13 cellular contexts compared by ENCODE assay signal in genomic region chr14:51922624-51923023, GRCh38.
A peak's percentile ranks its signal among the peaks of the same experiment; 100 is the strongest.
DNase-seq lines count a peak whose midpoint lies in the region; ATAC-seq and TF ChIP-seq lines count a peak whose summit lies in the region.
"Had no signal": no experiment of that assay in that cellular context is flagged by ENCODE, and none has a peak within 500 bp of the region (broad histone marks: within the 10 kb centered on the region; RNA-seq: fewer than 3 reads in every experiment).

No MANE protein-coding gene starts in this region.

- H2BK5ac ChIP-seq in H9 (ENCODE audit: insufficient read length, low read length), result no peak overlapping the region

- no peak overlapping the region for H2AK5ac ChIP-seq in H9 (ENCODE audit: insufficient read length, low read length)

- no peak overlapping the region for H4K5ac ChIP-seq in H9 (ENCODE audit: insufficient read length, low read depth, low read length)

- H3K79me1 ChIP-seq in H9 (ENCODE audit: insufficient read depth, low read depth, low read length, poor library complexity, severe bottlenecking), result no peaks in the 10 kb centered on the region

- H3K9me3 Mint-ChIP-seq in H9, result no peaks in the 10 kb centered on the region
- no peaks in the 10 kb centered on the region for H3K9me3 Mint-ChIP-seq in activated CD4-positive, alpha-beta T cell treated with anti-CD3 and anti-CD28 coated beads, Interleukin-2, amount 10 ng/mL, durations not matched to agents 24 days and 14 days

- no peaks in the 10 kb centered on the region; a peak in 1 of 7 replicates for H3K36me3 Mint-ChIP-seq in H9 (ENCODE audit: insufficient read depth in 1 of 3, low read depth in 3 of 3)
- H3K36me3 Mint-ChIP-seq in activated CD4-positive, alpha-beta T cell treated with anti-CD3 and anti-CD28 coated beads, Interleukin-2, amount 10 ng/mL, durations not matched to agents 24 days and 14 days (ENCODE audit: low read depth), result peaks cover 30% of the 10 kb centered on the region

- no peaks in the 10 kb centered on the region for H3K36me3 ChIP-seq in smooth muscle cell (ENCODE audit: low read depth)

- no peak overlapping the region for H3K9ac ChIP-seq in H9 (ENCODE audit: extremely low read depth, insufficient read length, low read length)
- H3K9ac ChIP-seq in smooth muscle cell (ENCODE audit: low read depth), result peak overlapping the region; percentile 49

- peaks cover 13% of the 10 kb centered on the region for H3F3A ChIP-seq in smooth muscle cell (ENCODE audit: low read depth)

- no peaks in the 10 kb centered on the region for H3K27me3 Mint-ChIP-seq in H9 (ENCODE audit: low read depth)
- no peaks in the 10 kb centered on the region for H3K27me3 Mint-ChIP-seq in activated CD4-positive, alpha-beta T cell treated with anti-CD3 and anti-CD28 coated beads, Interleukin-2, amount 10 ng/mL, durations not matched to agents 24 days and 14 days

- no peak overlapping the region for H2BK20ac ChIP-seq in H9 (ENCODE audit: low read depth, low read length, poor library complexity, severe bottlenecking)

- no peak for TF ChIP-seq CTCF in H9 (conservative IDR thresholded peaks at IDR 0.05)
- no peak for TF ChIP-seq CTCF in smooth muscle cell (IDR thresholded peaks at IDR 0.05; ENCODE audit: borderline replicate concordance, insufficient read depth, poor library complexity, severe bottlenecking)

- no peak overlapping the region for H3K18ac ChIP-seq in H9 (ENCODE audit: insufficient read length, low read depth, low read length)

- H3K4me3 ChIP-seq in smooth muscle cell, result peak overlapping the region; percentile 26

- H3K14ac ChIP-seq in H9 (ENCODE audit: insufficient read depth, low read length), result no peak overlapping the region

- no peaks in the 10 kb centered on the region for H4K20me1 ChIP-seq in H9 (ENCODE audit: control insufficient read depth, insufficient read depth, insufficient read length)
- H4K20me1 ChIP-seq in smooth muscle cell (ENCODE audit: low read depth), result no peaks in the 10 kb centered on the region

- H2BK12ac ChIP-seq in H9 (ENCODE audit: insufficient read length, low read depth, low read length), result no peak overlapping the region

- no peak overlapping the region for H3T11ph ChIP-seq in H9 (ENCODE audit: low read length)

- H3K79me2 ChIP-seq in H9 (ENCODE audit: insufficient read depth, low read length) (no peaks in the 10 kb centered on the region), smooth muscle cell (ENCODE audit: low read depth) (peaks cover 29% of the 10 kb centered on the region)

- peaks cover 8 to 10% of the 10 kb centered on the region in 2 experiments for H3K4me1 Mint-ChIP-seq in H9
- H3K4me1 Mint-ChIP-seq in activated CD4-positive, alpha-beta T cell treated with anti-CD3 and anti-CD28 coated beads, Interleukin-2, amount 10 ng/mL, durations not matched to agents 24 days and 14 days, result peaks cover 13% of the 10 kb centered on the region

- H3K9me3 ChIP-seq in H9 (ENCODE audit: control insufficient read depth, low read depth, low read length) (no peaks in the 10 kb centered on the region), smooth muscle cell (replicated peaks; ENCODE audit: low read depth) (no peaks in the 10 kb centered on the region)

- intact Hi-C loops in activated CD4-positive, alpha-beta T cell treated with anti-CD3 and anti-CD28 coated beads, Interleukin-2, amount 10 ng/mL, durations not matched to agents 24 days and 14 days (cut with micrococcal nuclease), result no loop called here

- H2AFZ ChIP-seq in H9 (ENCODE audit: low read length) (no peak overlapping the region), smooth muscle cell (ENCODE audit: low read depth) (peak overlapping the region; percentile 34)

- H4K8ac ChIP-seq in H9 (replicated peaks; ENCODE audit: insufficient read length, low read depth, low read length), result no peak overlapping the region

- no peak for DNase-seq in H9
- DNase-seq in dermis blood vessel endothelial cell, result peak; percentile 7
- DNase-seq in inferior parietal cortex (ENCODE audit: extremely low spot score), result peak; percentile 9
- peak; percentile 5 for DNase-seq in smooth muscle cell (lab: John Stamatoyannopoulos, UW; ENCODE audit: unreplicated experiment)
- DNase-seq in activated CD4-positive, alpha-beta T cell treated with anti-CD3 and anti-CD28 coated beads, Interleukin-2, amount 10 ng/mL, durations not matched to agents 24 days and 14 days, result no peak
- no peak for DNase-seq in SKM-1 (lab: John Stamatoyannopoulos, UW; ENCODE audit: unreplicated experiment)
- DNase-seq in NCI-H82 (lab: John Stamatoyannopoulos, UW), result no peak
- DNase-seq: activated CD8-positive, alpha-beta memory T cell treated with anti-CD3 and anti-CD28 coated beads, Interleukin-2, amount 50 U/mL, for 4 hours; NCI-H2107; OCI-M1; stimulated activated CD4-positive, alpha-beta T cell treated with anti-CD3 and anti-CD28 coated beads, Interleukin-2, amount 100 ng/mL, for 24 hours; T1000 had no signal

- no peaks in the 10 kb centered on the region for H3K23me2 ChIP-seq in H9 (ENCODE audit: insufficient read length, low read depth, low read length, poor library complexity, severe bottlenecking)

- no peak overlapping the region for H2BK120ac ChIP-seq in H9 (ENCODE audit: low read depth, low read length, poor library complexity, severe bottlenecking)

- H3K56ac ChIP-seq in H9 (ENCODE audit: insufficient read length, low read depth, low read length), result no peak overlapping the region

- no CpG with 5 or more reads among the region's 6 CpGs for WGBS in H9 (ENCODE audit: extremely low coverage, insufficient read length, low lambda C conversion rate)
- WGBS in smooth muscle cell (ENCODE audit: low lambda C conversion rate), result 21% methylated on average over 6 of the region's 6 CpGs

- H3K23ac ChIP-seq in H9 (ENCODE audit: insufficient read length, low read depth, low read length), result no peak overlapping the region

- no peaks in the 10 kb centered on the region for H3K27me3 ChIP-seq in H9 (ENCODE audit: insufficient read depth, low read length)
- H3K27me3 ChIP-seq in smooth muscle cell (ENCODE audit: low read depth), result no peaks in the 10 kb centered on the region

- peak overlapping the region in 2 of 3 experiments; percentile 67 to 76; a peak in 2 of 7 replicates for H3K27ac Mint-ChIP-seq in H9
- H3K27ac Mint-ChIP-seq in activated CD4-positive, alpha-beta T cell treated with anti-CD3 and anti-CD28 coated beads, Interleukin-2, amount 10 ng/mL, durations not matched to agents 24 days and 14 days, result no peak overlapping the region

- H4K91ac ChIP-seq in H9 (ENCODE audit: insufficient read length, low read depth, low read length), result no peak overlapping the region

- H3K4ac ChIP-seq in H9 (ENCODE audit: low read depth, low read length), result no peak overlapping the region

- H2BK15ac ChIP-seq in H9 (ENCODE audit: low read depth, low read length), result no peak overlapping the region

- H3K27ac ChIP-seq in H9 (ENCODE audit: insufficient read length, low read depth, low read length), result no peak overlapping the region
- H3K27ac ChIP-seq in smooth muscle cell (ENCODE audit: low read depth), result peak overlapping the region; percentile 82

- no peak overlapping the region for H3K4me3 Mint-ChIP-seq in H9
- no peak overlapping the region for H3K4me3 Mint-ChIP-seq in activated CD4-positive, alpha-beta T cell treated with anti-CD3 and anti-CD28 coated beads, Interleukin-2, amount 10 ng/mL, durations not matched to agents 24 days and 14 days

- no peak overlapping the region for H3K4me2 ChIP-seq in H9 (ENCODE audit: insufficient read depth, insufficient read length, low read length)
- H3K4me2 ChIP-seq in smooth muscle cell, result peak overlapping the region; percentile 82

- ATAC-seq in HG03280 (IDR thresholded peaks at IDR 0.05; ENCODE audit: unreplicated experiment), result no peak

- no peaks in the 10 kb centered on the region; the same call in 1 of the 2 replicates for H3K4me1 ChIP-seq in H9 (ENCODE audit: insufficient read depth, low read length)
- H3K4me1 ChIP-seq in smooth muscle cell (ENCODE audit: low read depth), result peaks cover 21% of the 10 kb centered on the region

Comparison
In these comparisons a context has a peak if more than half of its experiments do, and no peak if none do; other contexts are left out.
1. DNase-seq: peak in dermis blood vessel endothelial cell (single experiment), inferior parietal cortex (single experiment) and smooth muscle cell (single experiment); none in H9 (single experiment), activated CD4-positive, alpha-beta T cell treated with anti-CD3 and anti-CD28 coated beads, Interleukin-2, amount 10 ng/mL, durations not matched to agents 24 days and 14 days (single experiment), SKM-1 (single experiment) and NCI-H82 (single experiment).